27 cellular contexts compared by ENCODE assay signal in the genomic region with DNA sequence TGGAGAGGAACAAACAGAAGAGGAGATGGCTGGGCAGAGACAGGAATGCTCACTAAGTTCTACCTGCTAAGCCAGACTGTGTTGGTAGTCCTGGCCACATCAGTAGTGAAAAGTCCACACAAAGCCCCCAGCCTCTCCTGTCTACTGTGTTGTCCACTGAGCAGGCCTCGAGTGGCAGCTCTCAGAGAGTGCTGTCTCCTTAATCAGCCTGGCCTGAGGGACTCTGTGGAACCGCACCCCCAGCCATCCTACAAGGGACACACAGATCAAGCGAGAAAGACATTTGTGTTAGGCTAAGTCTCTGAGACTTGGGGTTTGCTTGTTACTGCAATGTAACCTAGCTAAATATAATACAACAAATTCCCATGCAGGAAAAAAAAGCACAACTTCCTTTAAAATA.
DNase-seq lines count a peak whose midpoint lies in the region; ATAC-seq and TF ChIP-seq lines count a peak whose summit lies in the region.
"Had no signal": no experiment of that assay in that cellular context is flagged by ENCODE, and none has a peak within 500 bp of the region (broad histone marks: within the 10 kb centered on the region; RNA-seq: fewer than 3 reads in every experiment).

No MANE protein-coding gene starts in this region.

- H3K4me1 Mint-ChIP-seq in CD8-positive, alpha-beta T cell (ENCODE audit: low read depth) = peaks cover 46% of the 10 kb centered on the region

- peaks cover 19% of the 10 kb centered on the region for H4K20me1 ChIP-seq in hepatocyte (ENCODE audit: insufficient read depth, poor library complexity, severe bottlenecking)

- POLR2A ChIA-PET in A673 (lab: Charles Lee; ENCODE audit: low non-redundant PET) = no interaction called here
- POLR2A ChIA-PET in CD8-positive, alpha-beta T cell (lab: Charles Lee) = no interaction called here

- H2AFZ ChIP-seq in hepatocyte = no peak overlapping the region

- H3K27me3 ChIP-seq in right cardiac atrium (ENCODE audit: control insufficient read depth, insufficient read depth) (no peaks in the 10 kb centered on the region), hepatocyte (no peaks in the 10 kb centered on the region), stomach (no peaks in the 10 kb centered on the region), A673 (replicated peaks; ENCODE audit: insufficient read depth, low read depth, low read length, poor library complexity) (no peaks in the 10 kb centered on the region)
- no peaks in the 10 kb centered on the region for H3K27me3 ChIP-seq in CD8-positive, alpha-beta T cell (ENCODE audit: insufficient read depth, low read length)
- H3K27me3 ChIP-seq: BLaER1 treated with 17β-estradiol and CSF1 and Interleukin-3, amounts not matched to agents 10 nM and 100 nM; brain microvascular endothelial cell; colonic mucosa; SJSA1; spleen; testis had no signal

- H3K27ac Mint-ChIP-seq in CD8-positive, alpha-beta T cell = no peak overlapping the region
- H3K27ac Mint-ChIP-seq: activated naive CD8-positive, alpha-beta T cell treated with anti-CD3 and anti-CD28 coated beads, Interleukin-2, amount 50 U/mL, for 24 hours; stimulated activated memory B cell treated with anti-CD40 and anti-IgM and Interleukin-4, amounts not matched to agents 10 μg/mL and 1 μg/mL and 100 μg/mL, for 72 hours had no signal

- CTCF ChIA-PET in A673 (lab: Charles Lee) = no interaction called here
- CTCF ChIA-PET in CD8-positive, alpha-beta T cell (lab: Charles Lee) = no interaction called here

- H3K36me3 ChIP-seq in hepatocyte (replicated peaks; ENCODE audit: insufficient read depth, low read depth) (no peaks in the 10 kb centered on the region), stomach (no peaks in the 10 kb centered on the region), A673 (ENCODE audit: insufficient read depth, low read length, poor library complexity, severe bottlenecking) (no peaks in the 10 kb centered on the region)
- no peaks in the 10 kb centered on the region for H3K36me3 ChIP-seq in CD8-positive, alpha-beta T cell (ENCODE audit: insufficient read depth, low read length)
- H3K36me3 ChIP-seq: colonic mucosa had no signal

- H3K4me3 Mint-ChIP-seq in CD8-positive, alpha-beta T cell = no peak overlapping the region
- H3K4me3 Mint-ChIP-seq: activated naive CD8-positive, alpha-beta T cell treated with anti-CD3 and anti-CD28 coated beads, Interleukin-2, amount 50 U/mL, for 24 hours; memory B cell; stimulated activated memory B cell treated with anti-CD40 and anti-IgM and Interleukin-4, amounts not matched to agents 10 μg/mL and 1 μg/mL and 100 μg/mL, for 72 hours had no signal

- intact Hi-C loops in right cardiac atrium (cut with DNase I) (no loop called here), cardiac septum (cut with DNase I) (no loop called here), stomach (cut with DNase I; ENCODE audit: low total_unique reads) (no loop called here), A673 (cut with micrococcal nuclease; ENCODE audit: unreplicated experiment) (no loop called here)
- intact Hi-C loops in CD8-positive, alpha-beta T cell (cut with DNase I, micrococcal nuclease) = no loop called here

- BruUV-seq in A673 (replicated peaks; lab: Mats Ljungman, UMichigan) = no TSS peak

- H3K4me1 ChIP-seq in right cardiac atrium (ENCODE audit: control insufficient read depth, insufficient read depth, low read length) (peaks cover 41% of the 10 kb centered on the region), hepatocyte (ENCODE audit: insufficient read depth) (peaks cover 43% of the 10 kb centered on the region), stomach (peaks cover 54 to 80% (median 65%) of the 10 kb centered on the region in 4 donors), A673 (ENCODE audit: insufficient read depth, low read length, poor library complexity, severe bottlenecking) (peaks cover 47% of the 10 kb centered on the region)
- H3K4me1 ChIP-seq in CD8-positive, alpha-beta T cell (ENCODE audit: insufficient read depth, low read length) = peaks cover 28% of the 10 kb centered on the region

- TF ChIP-seq EP300 in stomach (IDR thresholded peaks at IDR 0.05) = no peak

- no peaks in the 10 kb centered on the region for H3K9me3 ChIP-seq in right cardiac atrium (ENCODE audit: control insufficient read depth, low read length)
- H3K9me3 ChIP-seq in hepatocyte (ENCODE audit: low read depth) = no peaks in the 10 kb centered on the region
- H3K9me3 ChIP-seq in stomach = no peaks in the 10 kb centered on the region
- H3K9me3 ChIP-seq in A673 (ENCODE audit: low read depth, low read length, poor library complexity, severe bottlenecking) = no peaks in the 10 kb centered on the region
- no peaks in the 10 kb centered on the region for H3K9me3 ChIP-seq in CD8-positive, alpha-beta T cell (ENCODE audit: low read length)
- H3K9me3 ChIP-seq: BLaER1 treated with 17β-estradiol and CSF1 and Interleukin-3, amounts not matched to agents 10 nM and 100 nM; colonic mucosa; SJSA1; spleen; testis had no signal

- no peak for ATAC-seq in right cardiac atrium
- no peak for ATAC-seq in CD8-positive, alpha-beta T cell
- ATAC-seq: activated naive CD8-positive, alpha-beta T cell treated with anti-CD3 and anti-CD28 coated beads, Interleukin-2, amount 50 U/mL, for 24 hours; stimulated activated memory B cell treated with anti-CD40 and anti-IgM and Interleukin-4, amounts not matched to agents 10 μg/mL and 1 μg/mL and 100 μg/mL, for 72 hours had no signal

- H3K27ac ChIP-seq in right cardiac atrium (ENCODE audit: low read length) (peak overlapping the region; percentile 79), hepatocyte (peak overlapping the region; percentile 23), stomach (peak overlapping the region in 4 of 5 donors; percentile 12 to 63 (median 24)), A673 (ENCODE audit: low read depth, low read length, poor library complexity, severe bottlenecking) (no peak overlapping the region)
- H3K27ac ChIP-seq in CD8-positive, alpha-beta T cell (ENCODE audit: low read depth, low read length) = no peak overlapping the region
- H3K27ac ChIP-seq: BLaER1 treated with 17β-estradiol and CSF1 and Interleukin-3, amounts not matched to agents 10 nM and 100 nM; brain microvascular endothelial cell; colonic mucosa; SJSA1 had no signal

- TF ChIP-seq POLR2A in stomach (IDR thresholded peaks at IDR 0.05) = no peak

- no peak overlapping the region for H3K4me3 ChIP-seq in right cardiac atrium (ENCODE audit: low read length)
- H3K4me3 ChIP-seq in hepatocyte = no peak overlapping the region
- H3K4me3 ChIP-seq in stomach = no peak overlapping the region
- H3K4me3 ChIP-seq in A673 (ENCODE audit: low read depth, low read length, poor library complexity, severe bottlenecking) = no peak overlapping the region
- H3K4me3 ChIP-seq in CD8-positive, alpha-beta T cell (ENCODE audit: low read depth, low read length) = no peak overlapping the region
- H3K4me3 ChIP-seq: BLaER1 treated with 17β-estradiol and CSF1 and Interleukin-3, amounts not matched to agents 10 nM and 100 nM; colonic mucosa; SJSA1; spleen; testis had no signal

- H3K27me3 Mint-ChIP-seq in CD8-positive, alpha-beta T cell (ENCODE audit: low read depth) = no peaks in the 10 kb centered on the region
- H3K27me3 Mint-ChIP-seq: activated naive CD8-positive, alpha-beta T cell treated with anti-CD3 and anti-CD28 coated beads, Interleukin-2, amount 50 U/mL, for 24 hours; memory B cell; stimulated activated memory B cell treated with anti-CD40 and anti-IgM and Interleukin-4, amounts not matched to agents 10 μg/mL and 1 μg/mL and 100 μg/mL, for 72 hours had no signal

- H3K36me3 Mint-ChIP-seq in CD8-positive, alpha-beta T cell = peaks cover 27% of the 10 kb centered on the region

- no peak overlapping the region for H3K4me2 ChIP-seq in hepatocyte

- TF ChIP-seq CTCF in hepatocyte (IDR thresholded peaks at IDR 0.05; ENCODE audit: poor library complexity) = no peak
- no peak for TF ChIP-seq CTCF in stomach (IDR thresholded peaks at IDR 0.05)
- TF ChIP-seq CTCF in A673 (conservative IDR thresholded peaks at IDR 0.05; ENCODE audit: low read depth, low read length) = no peak
- no peak for TF ChIP-seq CTCF in CD8-positive, alpha-beta T cell (IDR thresholded peaks at IDR 0.05)

- DNase-seq in right cardiac atrium (no peak), cardiac septum (ENCODE audit: low spot score) (no peak), hepatocyte (ENCODE audit: low spot score) (no peak), stomach (no peak), amygdala (lab: John Stamatoyannopoulos, UW) (no peak), DMS 273 treated with DMSO at 0.1 percent for 48 hours (lab: John Stamatoyannopoulos, UW) (no peak), A673 (ENCODE audit: low spot score) (no peak)
- DNase-seq in CD8-positive, alpha-beta T cell = no peak
- DNase-seq: activated CD4-positive, alpha-beta T cell treated with anti-CD3 and anti-CD28 coated beads for 1 hour; activated effector memory CD4-positive, alpha-beta T cell treated with anti-CD3 and anti-CD28 coated beads, Interleukin-2, amount 50 U/mL, for 16 hours; activated naive CD8-positive, alpha-beta T cell treated with anti-CD3 and anti-CD28 coated beads, Interleukin-2, amount 50 U/mL, for 24 hours; brain microvascular endothelial cell; colonic mucosa; EL; kidney glomerular epithelial cell; MV-4-11; NCI-H2171 treated with DMSO at 0.1 percent for 48 hours; NCI-H524; nucleus accumbens; spleen; stimulated activated CD4-positive, alpha-beta T cell treated with anti-CD3 and anti-CD28 coated beads, Interleukin-2, amount 100 ng/mL, for 48 hours; T-helper 1 cell; testis had no signal

- no peaks in the 10 kb centered on the region for H3K9me2 ChIP-seq in hepatocyte (replicated peaks; ENCODE audit: insufficient read depth)

- H3K9me3 Mint-ChIP-seq in CD8-positive, alpha-beta T cell = no peaks in the 10 kb centered on the region
- H3K9me3 Mint-ChIP-seq: activated naive CD8-positive, alpha-beta T cell treated with anti-CD3 and anti-CD28 coated beads, Interleukin-2, amount 50 U/mL, for 24 hours; memory B cell; stimulated activated memory B cell treated with anti-CD40 and anti-IgM and Interleukin-4, amounts not matched to agents 10 μg/mL and 1 μg/mL and 100 μg/mL, for 72 hours had no signal

- H3K79me2 ChIP-seq in hepatocyte = peaks cover 90% of the 10 kb centered on the region

- WGBS in right cardiac atrium = 65% methylated on average over 3 of the region's 3 CpGs
- WGBS in hepatocyte (ENCODE audit: low lambda C conversion rate, missing lambda C conversion rate) = 87% methylated on average over 3 of the region's 3 CpGs
- WGBS in stomach, 5 donors = 86 to 91% (median 88%) methylated on average over 3 of the region's 3 CpGs

Comparison
In these comparisons a context has a peak if more than half of its experiments do, and no peak if none do; other contexts are left out.
1. H3K27ac ChIP-seq: peak in right cardiac atrium (single experiment), hepatocyte (single experiment) and stomach (4 of 5); none in A673 (single experiment) and CD8-positive, alpha-beta T cell (single experiment).